Comparison of ENCODE assay signal across 28 cellular contexts in the genomic region with DNA sequence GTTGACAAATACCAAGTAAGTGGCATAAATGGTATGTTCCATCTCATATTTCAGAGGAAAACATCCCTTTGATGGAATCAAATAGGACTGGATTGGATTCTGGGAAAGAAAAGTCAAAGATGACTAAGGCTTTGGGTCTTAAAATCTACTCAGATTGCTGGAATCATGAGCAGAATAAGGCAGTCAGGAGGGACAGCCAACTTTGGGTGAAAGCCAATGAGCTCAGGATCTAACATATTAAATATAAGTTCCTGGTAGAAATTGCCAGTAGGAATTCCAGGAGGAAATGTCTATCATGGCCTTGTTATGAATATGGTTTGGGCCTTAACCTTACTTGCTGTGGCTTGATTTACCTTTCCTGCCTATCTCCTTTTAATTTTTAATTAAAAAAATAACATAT. TPM values are rescaled to one million over a fixed set of nuclear protein-coding genes. Genes with fewer than 3 reads are reported as not detected.
"Had no signal": no experiment of that assay in that cellular context is flagged by ENCODE, and none has a peak within 500 bp of the region (broad histone marks: within the 10 kb centered on the region; RNA-seq: fewer than 3 reads in every experiment).

No MANE protein-coding gene starts in this region.

- H3K27me3 Mint-ChIP-seq: activated naive CD8-positive, alpha-beta T cell treated with anti-CD3 and anti-CD28 coated beads, Interleukin-2, amount 50 U/mL, for 24 hours; brain; natural killer cell treated with Interleukin-12 subunit alpha and Interleukin-12 subunit beta and Interleukin-15 and Interleukin-18, amount 100 ng/mL, for 72 hours had no signal

- H3K36me3 ChIP-seq: gastrocnemius medialis, prostate gland, right atrium auricular region, thyroid gland had no signal

- H3K27ac Mint-ChIP-seq: activated CD8-positive, alpha-beta T cell treated with anti-CD3 and anti-CD28 coated beads, Interleukin-2, amount 10 ng/mL, durations not matched to agents 7 days and 5 days; activated naive CD8-positive, alpha-beta T cell treated with anti-CD3 and anti-CD28 coated beads, Interleukin-2, amount 50 U/mL, for 24 hours; activated T-helper 1 cell treated with anti-CD3 and anti-CD28 coated beads, Interleukin-12 subunit alpha, Interleukin-12 subunit beta, Interleukin-2, Interleukin-4 antibody, amounts not matched to agents 30 ng/mL and 10 ng/mL and 1 ng/mL, durations not matched to agents 14 hours and 24 hours and 36 hours; brain; mesothelial cell of epicardium; natural killer cell treated with Interleukin-12 subunit alpha and Interleukin-12 subunit beta and Interleukin-15 and Interleukin-18, amount 100 ng/mL, for 72 hours; T-helper 2 cell treated with Interferon-gamma antibody and Interleukin-4, amounts not matched to agents 5 μg/mL and 100 μg/mL, for 36 hours had no signal

- H3K27me3 ChIP-seq: gastrocnemius medialis, right atrium auricular region, thyroid gland had no signal

- H3K27ac ChIP-seq: gastrocnemius medialis, left ventricle myocardium inferior, prostate gland, right atrium auricular region, thyroid gland had no signal

- H3K4me3 ChIP-seq: gastrocnemius medialis, left ventricle myocardium inferior, prostate gland, right atrium auricular region, thyroid gland had no signal

- H3K9me3 Mint-ChIP-seq: activated naive CD8-positive, alpha-beta T cell treated with anti-CD3 and anti-CD28 coated beads, Interleukin-2, amount 50 U/mL, for 24 hours; activated T-helper 1 cell treated with anti-CD3 and anti-CD28 coated beads, Interleukin-12 subunit alpha, Interleukin-12 subunit beta, Interleukin-2, Interleukin-4 antibody, amounts not matched to agents 30 ng/mL and 10 ng/mL and 1 ng/mL, durations not matched to agents 14 hours and 24 hours and 36 hours; natural killer cell treated with Interleukin-12 subunit alpha and Interleukin-12 subunit beta and Interleukin-15 and Interleukin-18, amount 100 ng/mL, for 72 hours; T-helper 2 cell treated with Interferon-gamma antibody and Interleukin-4, amounts not matched to agents 5 μg/mL and 100 μg/mL, for 36 hours had no signal

- H3K4me1 Mint-ChIP-seq: activated naive CD8-positive, alpha-beta T cell treated with anti-CD3 and anti-CD28 coated beads, Interleukin-2, amount 50 U/mL, for 24 hours; mesothelial cell of epicardium had no signal

- H3K4me3 Mint-ChIP-seq: activated CD8-positive, alpha-beta T cell treated with anti-CD3 and anti-CD28 coated beads, Interleukin-2, amount 10 ng/mL, durations not matched to agents 7 days and 5 days; activated naive CD8-positive, alpha-beta T cell treated with anti-CD3 and anti-CD28 coated beads, Interleukin-2, amount 50 U/mL, for 24 hours; activated T-helper 1 cell treated with anti-CD3 and anti-CD28 coated beads, Interleukin-12 subunit alpha, Interleukin-12 subunit beta, Interleukin-2, Interleukin-4 antibody, amounts not matched to agents 30 ng/mL and 10 ng/mL and 1 ng/mL, durations not matched to agents 14 hours and 24 hours and 36 hours; brain; mesothelial cell of epicardium; natural killer cell treated with Interleukin-12 subunit alpha and Interleukin-12 subunit beta and Interleukin-15 and Interleukin-18, amount 100 ng/mL, for 72 hours; T-helper 2 cell treated with Interferon-gamma antibody and Interleukin-4, amounts not matched to agents 5 μg/mL and 100 μg/mL, for 36 hours had no signal

- H3K4me1 ChIP-seq: gastrocnemius medialis, left ventricle myocardium inferior, prostate gland, right atrium auricular region, thyroid gland had no signal

- DNase-seq: activated CD4-positive, alpha-beta T cell treated with anti-CD3 and anti-CD28 coated beads for 1 hour; activated CD4-positive, alpha-beta T cell treated with anti-CD3 and anti-CD28 coated beads, Interleukin-2, amount 50 U/mL, for 1 hour; activated CD8-positive, alpha-beta T cell treated with anti-CD3 and anti-CD28 coated beads, Interleukin-2, amount 10 ng/mL, durations not matched to agents 7 days and 5 days; activated gamma-delta T cell; activated naive CD4-positive, alpha-beta T cell treated with anti-CD3 and anti-CD28 coated beads, Interleukin-2, amount 50 U/mL, for 16 hours; activated naive CD8-positive, alpha-beta T cell treated with anti-CD3 and anti-CD28 coated beads, Interleukin-2, amount 50 U/mL, for 24 hours; aorta; effector CD4-positive, alpha-beta T cell; gastrocnemius medialis; hippocampal formation; left ventricle myocardium inferior; mammary epithelial cell; stimulated activated CD4-positive, alpha-beta T cell treated with anti-CD3 and anti-CD28 coated beads, Interleukin-12 subunit alpha, Interleukin-12 subunit beta, amount 100 ng/mL, for 4 hours; stimulated activated CD4-positive, alpha-beta T cell treated with anti-CD3 and anti-CD28 coated beads, Interleukin-4, amount 100 ng/mL, for 4 hours; stimulated activated naive CD8-positive, alpha-beta T cell treated with anti-CD3 and anti-CD28 coated beads, Interleukin-15, Interleukin-2, amounts not matched to agents 100 U/mL and 50 U/mL, for 24 hours; substantia nigra; thyroid gland had no signal

- H3K9me3 ChIP-seq: gastrocnemius medialis, left ventricle myocardium inferior, prostate gland, right atrium auricular region, thyroid gland had no signal

- H3K36me3 Mint-ChIP-seq: natural killer cell treated with Interleukin-12 subunit alpha and Interleukin-12 subunit beta and Interleukin-15 and Interleukin-18, amount 100 ng/mL, for 72 hours had no signal

RNA-seq across cellular contexts. Expression of a gene that starts 55.3 kb away (rescaled TPM):
- total RNA-seq: aorta, cardiac septum, chondrocyte, gastrocnemius medialis, left ventricle myocardium inferior, mammary epithelial cell, osteocyte, right atrium auricular region, skeletal muscle tissue, thyroid gland had no signal
